Comparison of ENCODE assay signal across 1 cellular context in the genomic region with DNA sequence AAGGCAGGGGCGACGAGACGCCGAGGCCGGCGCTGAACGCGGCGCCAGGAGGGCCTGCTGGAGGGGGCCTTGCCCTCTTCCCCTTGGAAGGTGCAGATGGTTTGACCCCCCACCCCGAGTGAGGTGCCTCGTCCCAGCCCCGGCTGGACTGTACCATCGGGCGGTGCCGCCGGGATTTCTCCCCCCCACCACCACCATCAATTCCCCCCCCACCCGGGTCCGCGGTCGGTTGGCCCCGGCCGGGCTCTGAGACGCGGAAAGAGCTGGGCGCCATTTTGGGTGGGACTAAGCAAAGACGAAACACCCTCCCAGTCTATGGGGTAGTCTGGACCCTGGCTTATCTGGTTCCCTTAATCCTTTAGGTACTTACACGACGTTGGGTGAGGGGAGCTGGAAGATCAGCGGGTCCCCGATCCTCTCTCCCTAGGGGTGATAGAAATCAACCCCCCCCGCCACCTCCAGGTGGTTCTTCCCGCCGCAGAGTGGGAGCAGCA.
TF ChIP-seq lines count a peak whose summit lies in the region.

A gene with protein sequence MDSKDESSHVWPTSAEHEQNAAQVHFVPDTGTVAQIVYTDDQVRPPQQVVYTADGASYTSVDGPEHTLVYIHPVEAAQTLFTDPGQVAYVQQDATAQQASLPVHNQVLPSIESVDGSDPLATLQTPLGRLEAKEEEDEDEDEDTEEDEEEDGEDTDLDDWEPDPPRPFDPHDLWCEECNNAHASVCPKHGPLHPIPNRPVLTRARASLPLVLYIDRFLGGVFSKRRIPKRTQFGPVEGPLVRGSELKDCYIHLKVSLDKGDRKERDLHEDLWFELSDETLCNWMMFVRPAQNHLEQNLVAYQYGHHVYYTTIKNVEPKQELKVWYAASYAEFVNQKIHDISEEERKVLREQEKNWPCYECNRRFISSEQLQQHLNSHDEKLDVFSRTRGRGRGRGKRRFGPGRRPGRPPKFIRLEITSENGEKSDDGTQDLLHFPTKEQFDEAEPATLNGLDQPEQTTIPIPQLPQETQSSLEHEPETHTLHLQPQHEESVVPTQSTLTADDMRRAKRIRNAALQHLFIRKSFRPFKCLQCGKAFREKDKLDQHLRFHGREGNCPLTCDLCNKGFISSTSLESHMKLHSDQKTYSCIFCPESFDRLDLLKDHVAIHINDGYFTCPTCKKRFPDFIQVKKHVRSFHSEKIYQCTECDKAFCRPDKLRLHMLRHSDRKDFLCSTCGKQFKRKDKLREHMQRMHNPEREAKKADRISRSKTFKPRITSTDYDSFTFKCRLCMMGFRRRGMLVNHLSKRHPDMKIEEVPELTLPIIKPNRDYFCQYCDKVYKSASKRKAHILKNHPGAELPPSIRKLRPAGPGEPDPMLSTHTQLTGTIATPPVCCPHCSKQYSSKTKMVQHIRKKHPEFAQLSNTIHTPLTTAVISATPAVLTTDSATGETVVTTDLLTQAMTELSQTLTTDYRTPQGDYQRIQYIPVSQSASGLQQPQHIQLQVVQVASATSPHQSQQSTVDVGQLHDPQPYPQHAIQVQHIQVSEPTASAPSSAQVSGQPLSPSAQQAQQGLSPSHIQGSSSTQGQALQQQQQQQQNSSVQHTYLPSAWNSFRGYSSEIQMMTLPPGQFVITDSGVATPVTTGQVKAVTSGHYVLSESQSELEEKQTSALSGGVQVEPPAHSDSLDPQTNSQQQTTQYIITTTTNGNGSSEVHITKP (minus strand): TSS at position 484 of the 494 bp plus-strand sequence. CDS start 41,871 bp downstream, outside the sequence.

TF ChIP-seq in HepG2, 621 proteins besides CTCF, POLR2A, EP300 and RAD21 (continued from another document and continues in another):
- 0 out of 2 replicates have a peak, but pooled peaks have one; percentile 78 for TF ChIP-seq ZNF749 (CRISPR knock-in tag; IDR thresholded peaks at IDR 0.05; ENCODE audit: borderline replicate concordance)
- 0 out of 2 replicates have a peak, but pooled peaks have one; percentile 57 for TF ChIP-seq ZFP82 (CRISPR knock-in tag; IDR thresholded peaks at IDR 0.05; ENCODE audit: borderline replicate concordance)
- TF ChIP-seq, protein P1, sequence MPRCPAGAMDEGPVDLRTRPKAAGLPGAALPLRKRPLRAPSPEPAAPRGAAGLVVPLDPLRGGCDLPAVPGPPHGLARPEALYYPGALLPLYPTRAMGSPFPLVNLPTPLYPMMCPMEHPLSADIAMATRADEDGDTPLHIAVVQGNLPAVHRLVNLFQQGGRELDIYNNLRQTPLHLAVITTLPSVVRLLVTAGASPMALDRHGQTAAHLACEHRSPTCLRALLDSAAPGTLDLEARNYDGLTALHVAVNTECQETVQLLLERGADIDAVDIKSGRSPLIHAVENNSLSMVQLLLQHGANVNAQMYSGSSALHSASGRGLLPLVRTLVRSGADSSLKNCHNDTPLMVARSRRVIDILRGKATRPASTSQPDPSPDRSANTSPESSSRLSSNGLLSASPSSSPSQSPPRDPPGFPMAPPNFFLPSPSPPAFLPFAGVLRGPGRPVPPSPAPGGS (CRISPR knock-in tag; IDR thresholded peaks at IDR 0.05) = no peak; the same call in 1 of the 2 replicates
- TF ChIP-seq CCDC6 (CRISPR knock-in tag; IDR thresholded peaks at IDR 0.05) = peak; percentile 77
- TF ChIP-seq KDM2A (CRISPR knock-in tag; IDR thresholded peaks at IDR 0.05; ENCODE audit: borderline replicate concordance, low read depth) = 0 out of 2 replicates have a peak, but pooled peaks have one; percentile 27
- no peak for TF ChIP-seq ARHGAP35 (CRISPR knock-in tag; IDR thresholded peaks at IDR 0.05; ENCODE audit: borderline replicate concordance)
- no peak for TF ChIP-seq ZNF720 (CRISPR knock-in tag; IDR thresholded peaks at IDR 0.05)
- TF ChIP-seq, protein P2, sequence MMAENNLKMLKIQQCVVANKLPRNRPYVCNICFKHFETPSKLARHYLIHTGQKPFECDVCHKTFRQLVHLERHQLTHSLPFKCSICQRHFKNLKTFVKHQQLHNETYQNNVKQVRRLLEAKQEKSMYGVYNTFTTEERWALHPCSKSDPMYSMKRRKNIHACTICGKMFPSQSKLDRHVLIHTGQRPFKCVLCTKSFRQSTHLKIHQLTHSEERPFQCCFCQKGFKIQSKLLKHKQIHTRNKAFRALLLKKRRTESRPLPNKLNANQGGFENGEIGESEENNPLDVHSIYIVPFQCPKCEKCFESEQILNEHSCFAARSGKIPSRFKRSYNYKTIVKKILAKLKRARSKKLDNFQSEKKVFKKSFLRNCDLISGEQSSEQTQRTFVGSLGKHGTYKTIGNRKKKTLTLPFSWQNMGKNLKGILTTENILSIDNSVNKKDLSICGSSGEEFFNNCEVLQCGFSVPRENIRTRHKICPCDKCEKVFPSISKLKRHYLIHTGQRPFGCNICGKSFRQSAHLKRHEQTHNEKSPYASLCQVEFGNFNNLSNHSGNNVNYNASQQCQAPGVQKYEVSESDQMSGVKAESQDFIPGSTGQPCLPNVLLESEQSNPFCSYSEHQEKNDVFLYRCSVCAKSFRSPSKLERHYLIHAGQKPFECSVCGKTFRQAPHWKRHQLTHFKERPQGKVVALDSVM (CRISPR knock-in tag; IDR thresholded peaks at IDR 0.05) = 0 out of 2 replicates have a peak, but pooled peaks have one; percentile 0
- no peak for TF ChIP-seq ZNF274 (CRISPR knock-in tag; IDR thresholded peaks at IDR 0.05)
- 0 out of 2 replicates have a peak, but pooled peaks have one; percentile 39 for TF ChIP-seq CBFB (CRISPR knock-in tag; IDR thresholded peaks at IDR 0.05)
- TF ChIP-seq HHEX (CRISPR knock-in tag; IDR thresholded peaks at IDR 0.05) = no peak
- TF ChIP-seq PAX8 (CRISPR knock-in tag; IDR thresholded peaks at IDR 0.05; ENCODE audit: borderline replicate concordance) = 0 out of 2 replicates have a peak, but pooled peaks have one; percentile 38
- no peak for TF ChIP-seq STAT5B (CRISPR knock-in tag; IDR thresholded peaks at IDR 0.05)
- peak; percentile 63; the same call in 1 of the 2 replicates for TF ChIP-seq NFKB2 (CRISPR knock-in tag; IDR thresholded peaks at IDR 0.05; ENCODE audit: borderline replicate concordance)
- no peak for TF ChIP-seq ZC3H13 (CRISPR knock-in tag; IDR thresholded peaks at IDR 0.05)
- peak; percentile 32 for TF ChIP-seq ASH2L (IDR thresholded peaks at IDR 0.05; ENCODE audit: insufficient read length, low read depth, low read length)
- TF ChIP-seq ZNF343 (CRISPR knock-in tag; IDR thresholded peaks at IDR 0.05) = 0 out of 2 replicates have a peak, but pooled peaks have one; percentile 75
- TF ChIP-seq ZNF431 (CRISPR knock-in tag; IDR thresholded peaks at IDR 0.05; ENCODE audit: borderline replicate concordance, low read depth) = 0 out of 2 replicates have a peak, but pooled peaks have one; percentile 31
- TF ChIP-seq KLF11 (CRISPR knock-in tag; IDR thresholded peaks at IDR 0.05) = peak; percentile 19; the same call in 1 of the 2 replicates
- peak; percentile 65; the same call in 1 of the 2 replicates for TF ChIP-seq KLF6 (CRISPR knock-in tag; IDR thresholded peaks at IDR 0.05)
- 0 out of 2 replicates have a peak, but pooled peaks have one; percentile 43 for TF ChIP-seq SAFB2 (CRISPR knock-in tag; IDR thresholded peaks at IDR 0.05; ENCODE audit: borderline replicate concordance, low read depth)
- TF ChIP-seq ZNF552 (CRISPR knock-in tag; IDR thresholded peaks at IDR 0.05; ENCODE audit: borderline replicate concordance) = 0 out of 2 replicates have a peak, but pooled peaks have one; percentile 55
- TF ChIP-seq DNMT1 (CRISPR knock-in tag; IDR thresholded peaks at IDR 0.05) = peak; percentile 31; the same call in 1 of the 2 replicates
- 0 out of 2 replicates have a peak, but pooled peaks have one; percentile 35 for TF ChIP-seq ISL2 (CRISPR knock-in tag; IDR thresholded peaks at IDR 0.05)
- TF ChIP-seq KDM5A (IDR thresholded peaks at IDR 0.05; ENCODE audit: borderline replicate concordance, low read length) = no peak
- TF ChIP-seq, protein P3, sequence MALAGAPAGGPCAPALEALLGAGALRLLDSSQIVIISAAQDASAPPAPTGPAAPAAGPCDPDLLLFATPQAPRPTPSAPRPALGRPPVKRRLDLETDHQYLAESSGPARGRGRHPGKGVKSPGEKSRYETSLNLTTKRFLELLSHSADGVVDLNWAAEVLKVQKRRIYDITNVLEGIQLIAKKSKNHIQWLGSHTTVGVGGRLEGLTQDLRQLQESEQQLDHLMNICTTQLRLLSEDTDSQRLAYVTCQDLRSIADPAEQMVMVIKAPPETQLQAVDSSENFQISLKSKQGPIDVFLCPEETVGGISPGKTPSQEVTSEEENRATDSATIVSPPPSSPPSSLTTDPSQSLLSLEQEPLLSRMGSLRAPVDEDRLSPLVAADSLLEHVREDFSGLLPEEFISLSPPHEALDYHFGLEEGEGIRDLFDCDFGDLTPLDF (CRISPR knock-in tag; IDR thresholded peaks at IDR 0.05) = no peak
- TF ChIP-seq ETV6 (CRISPR knock-in tag; conservative IDR thresholded peaks at IDR 0.05) = 0 out of 2 replicates have a peak, but pooled peaks have one; percentile 59
- TF ChIP-seq TCF12 (IDR thresholded peaks at IDR 0.05) = no peak
- TF ChIP-seq TCF12 (CRISPR knock-in tag; IDR thresholded peaks at IDR 0.05) = peak; percentile 51; the same call in 1 of the 2 replicates
- TF ChIP-seq ZZZ3 (CRISPR knock-in tag; IDR thresholded peaks at IDR 0.05; ENCODE audit: borderline replicate concordance) = no peak
- 0 out of 2 replicates have a peak, but pooled peaks have one; percentile 31 for TF ChIP-seq BCL6 (CRISPR knock-in tag; IDR thresholded peaks at IDR 0.05)
- peak; percentile 16; the same call in 1 of the 2 replicates for TF ChIP-seq ZNF354B (CRISPR knock-in tag; IDR thresholded peaks at IDR 0.05)
- no peak for TF ChIP-seq KDM6A (CRISPR knock-in tag; IDR thresholded peaks at IDR 0.05; ENCODE audit: low read depth)
- no peak for TF ChIP-seq JDP2 (CRISPR knock-in tag; IDR thresholded peaks at IDR 0.05; ENCODE audit: borderline replicate concordance)
- no peak for TF ChIP-seq CC2D1A (CRISPR knock-in tag; IDR thresholded peaks at IDR 0.05)
- TF ChIP-seq, protein P4, sequence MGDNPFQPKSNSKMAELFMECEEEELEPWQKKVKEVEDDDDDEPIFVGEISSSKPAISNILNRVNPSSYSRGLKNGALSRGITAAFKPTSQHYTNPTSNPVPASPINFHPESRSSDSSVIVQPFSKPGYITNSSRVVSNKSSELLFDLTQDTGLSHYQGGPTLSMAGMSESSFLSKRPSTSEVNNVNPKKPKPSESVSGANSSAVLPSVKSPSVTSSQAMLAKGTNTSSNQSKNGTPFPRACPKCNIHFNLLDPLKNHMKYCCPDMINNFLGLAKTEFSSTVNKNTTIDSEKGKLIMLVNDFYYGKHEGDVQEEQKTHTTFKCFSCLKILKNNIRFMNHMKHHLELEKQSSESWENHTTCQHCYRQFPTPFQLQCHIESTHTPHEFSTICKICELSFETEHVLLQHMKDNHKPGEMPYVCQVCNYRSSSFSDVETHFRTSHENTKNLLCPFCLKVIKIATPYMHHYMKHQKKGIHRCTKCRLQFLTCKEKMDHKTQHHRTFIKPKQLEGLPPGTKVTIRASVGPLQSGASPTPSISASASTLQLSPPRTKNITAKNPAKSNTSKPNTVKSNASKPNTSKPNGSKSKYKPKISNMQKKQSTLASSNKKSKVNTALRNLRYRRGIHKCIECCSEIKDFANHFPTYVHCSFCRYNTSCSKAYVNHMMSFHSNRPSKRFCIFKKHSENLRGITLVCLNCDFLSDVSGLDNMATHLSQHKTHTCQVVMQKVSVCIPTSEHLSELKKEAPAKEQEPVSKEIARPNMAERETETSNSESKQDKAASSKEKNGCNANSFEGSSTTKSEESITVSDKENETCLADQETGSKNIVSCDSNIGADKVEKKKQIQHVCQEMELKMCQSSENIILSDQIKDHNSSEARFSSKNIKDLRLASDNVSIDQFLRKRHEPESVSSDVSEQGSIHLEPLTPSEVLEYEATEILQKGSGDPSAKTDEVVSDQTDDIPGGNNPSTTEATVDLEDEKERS (CRISPR knock-in tag; IDR thresholded peaks at IDR 0.05) = no peak; the same call in 1 of the 2 replicates
- TF ChIP-seq TBX3 (IDR thresholded peaks at IDR 0.05; ENCODE audit: borderline replicate concordance) = peak; percentile 60; the same call in 1 of the 2 replicates
- peak; percentile 65 for TF ChIP-seq GABPB1 (CRISPR knock-in tag; IDR thresholded peaks at IDR 0.05)
- TF ChIP-seq AGO2 (optimal IDR thresholded peaks at IDR 0.05; ENCODE audit: low read depth, low read length) = no peak
- TF ChIP-seq SP5 (CRISPR knock-in tag; IDR thresholded peaks at IDR 0.05; ENCODE audit: borderline replicate concordance, low read depth) = no peak
- 0 out of 2 replicates have a peak, but pooled peaks have one; percentile 43 for TF ChIP-seq SOX13 (IDR thresholded peaks at IDR 0.05)
- TF ChIP-seq SOX13 (CRISPR knock-in tag; conservative IDR thresholded peaks at IDR 0.05 in 1 of 2, IDR thresholded peaks at IDR 0.05 in 1 of 2) = peak in 1 of 2 experiments; percentile 38; a peak in 1 of 4 replicates
- peak; percentile 67; the same call in 1 of the 2 replicates for TF ChIP-seq SRY (CRISPR knock-in tag; IDR thresholded peaks at IDR 0.05)
- TF ChIP-seq ZNF264 (CRISPR knock-in tag; IDR thresholded peaks at IDR 0.05) = no peak
- TF ChIP-seq RXRA (CRISPR knock-in tag; IDR thresholded peaks at IDR 0.05) = 0 out of 2 replicates have a peak, but pooled peaks have one; percentile 25
- TF ChIP-seq ZNF446 (CRISPR knock-in tag; IDR thresholded peaks at IDR 0.05) = no peak
- TF ChIP-seq, protein P5, sequence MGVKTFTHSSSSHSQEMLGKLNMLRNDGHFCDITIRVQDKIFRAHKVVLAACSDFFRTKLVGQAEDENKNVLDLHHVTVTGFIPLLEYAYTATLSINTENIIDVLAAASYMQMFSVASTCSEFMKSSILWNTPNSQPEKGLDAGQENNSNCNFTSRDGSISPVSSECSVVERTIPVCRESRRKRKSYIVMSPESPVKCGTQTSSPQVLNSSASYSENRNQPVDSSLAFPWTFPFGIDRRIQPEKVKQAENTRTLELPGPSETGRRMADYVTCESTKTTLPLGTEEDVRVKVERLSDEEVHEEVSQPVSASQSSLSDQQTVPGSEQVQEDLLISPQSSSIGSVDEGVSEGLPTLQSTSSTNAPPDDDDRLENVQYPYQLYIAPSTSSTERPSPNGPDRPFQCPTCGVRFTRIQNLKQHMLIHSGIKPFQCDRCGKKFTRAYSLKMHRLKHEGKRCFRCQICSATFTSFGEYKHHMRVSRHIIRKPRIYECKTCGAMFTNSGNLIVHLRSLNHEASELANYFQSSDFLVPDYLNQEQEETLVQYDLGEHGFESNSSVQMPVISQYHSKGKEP (CRISPR knock-in tag; IDR thresholded peaks at IDR 0.05) = no peak
- TF ChIP-seq RARA (CRISPR knock-in tag; IDR thresholded peaks at IDR 0.05) = peak; percentile 47; the same call in 1 of the 2 replicates
- peak; percentile 58 for TF ChIP-seq HNRNPK (IDR thresholded peaks at IDR 0.05; ENCODE audit: low read depth, low read length, poor library complexity, severe bottlenecking)
- TF ChIP-seq FIP1L1 (IDR thresholded peaks at IDR 0.05; ENCODE audit: borderline replicate concordance, insufficient read depth, low read depth, low read length) = no peak
- TF ChIP-seq, protein P6, sequence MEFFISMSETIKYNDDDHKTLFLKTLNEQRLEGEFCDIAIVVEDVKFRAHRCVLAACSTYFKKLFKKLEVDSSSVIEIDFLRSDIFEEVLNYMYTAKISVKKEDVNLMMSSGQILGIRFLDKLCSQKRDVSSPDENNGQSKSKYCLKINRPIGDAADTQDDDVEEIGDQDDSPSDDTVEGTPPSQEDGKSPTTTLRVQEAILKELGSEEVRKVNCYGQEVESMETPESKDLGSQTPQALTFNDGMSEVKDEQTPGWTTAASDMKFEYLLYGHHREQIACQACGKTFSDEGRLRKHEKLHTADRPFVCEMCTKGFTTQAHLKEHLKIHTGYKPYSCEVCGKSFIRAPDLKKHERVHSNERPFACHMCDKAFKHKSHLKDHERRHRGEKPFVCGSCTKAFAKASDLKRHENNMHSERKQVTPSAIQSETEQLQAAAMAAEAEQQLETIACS (CRISPR knock-in tag; IDR thresholded peaks at IDR 0.05) = no peak; the same call in none of the 2 replicates
